In the genomic region with DNA sequence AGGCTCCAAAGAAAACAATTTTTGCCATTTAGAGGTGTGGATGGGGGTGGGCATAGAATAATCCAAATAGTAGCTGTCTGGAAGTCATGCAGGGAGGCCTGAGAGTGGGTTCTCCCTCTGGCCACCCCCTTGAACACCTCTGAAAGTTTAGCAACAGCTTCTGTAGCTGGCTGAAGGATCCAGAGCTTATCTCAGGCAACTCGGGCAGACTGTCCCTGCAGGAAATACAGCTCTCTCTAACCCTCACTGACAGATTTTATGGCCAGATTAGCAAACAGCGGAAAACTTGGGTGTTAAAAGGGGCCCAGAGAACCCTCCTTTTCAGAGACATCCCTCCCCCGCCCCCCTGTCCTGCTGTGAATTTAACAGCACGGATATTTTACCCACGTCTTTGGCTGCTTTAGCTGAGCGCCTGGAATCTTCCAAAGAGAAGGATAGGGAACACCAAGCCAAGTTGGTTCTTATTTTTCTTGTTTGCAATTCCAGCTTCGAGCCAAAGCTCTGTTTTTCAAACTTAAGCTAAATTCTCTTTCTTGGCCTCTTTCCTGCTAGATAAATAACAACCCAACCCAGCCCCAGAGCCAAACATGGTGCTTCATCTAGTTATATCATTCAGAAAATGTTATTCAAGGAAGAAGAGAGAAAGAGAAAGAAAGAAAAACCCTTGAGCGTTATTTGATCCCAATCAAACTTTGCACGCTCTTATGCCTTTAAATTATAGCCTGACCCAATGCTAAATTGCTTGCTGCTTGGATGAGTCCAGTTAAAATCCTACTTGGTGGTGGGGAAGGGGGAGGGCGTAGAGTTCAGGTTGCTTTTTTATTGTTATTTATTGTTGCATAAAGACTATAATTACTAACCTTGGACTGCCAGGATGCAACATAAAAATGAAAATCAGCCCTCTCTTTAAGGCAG, we compare ENCODE assay signal across 1 cellular context.
A peak's percentile ranks its signal among the peaks of the same experiment; 100 is the strongest.
TF ChIP-seq lines count a peak whose summit lies in the region.

No MANE protein-coding gene starts in this region.

TF ChIP-seq in K562, 482 proteins besides CTCF, POLR2A, EP300 and RAD21 (continued from another document and continues in another):
- TF ChIP-seq, protein P1, sequence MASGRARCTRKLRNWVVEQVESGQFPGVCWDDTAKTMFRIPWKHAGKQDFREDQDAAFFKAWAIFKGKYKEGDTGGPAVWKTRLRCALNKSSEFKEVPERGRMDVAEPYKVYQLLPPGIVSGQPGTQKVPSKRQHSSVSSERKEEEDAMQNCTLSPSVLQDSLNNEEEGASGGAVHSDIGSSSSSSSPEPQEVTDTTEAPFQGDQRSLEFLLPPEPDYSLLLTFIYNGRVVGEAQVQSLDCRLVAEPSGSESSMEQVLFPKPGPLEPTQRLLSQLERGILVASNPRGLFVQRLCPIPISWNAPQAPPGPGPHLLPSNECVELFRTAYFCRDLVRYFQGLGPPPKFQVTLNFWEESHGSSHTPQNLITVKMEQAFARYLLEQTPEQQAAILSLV (tag; IDR thresholded peaks at IDR 0.05): no peak
- peak; percentile 89 for TF ChIP-seq GATA2 (CRISPR knock-in tag; IDR thresholded peaks at IDR 0.05)
- TF ChIP-seq ZNF311 (CRISPR knock-in tag; IDR thresholded peaks at IDR 0.05): no peak
- no peak for TF ChIP-seq ZNF696 (CRISPR knock-in tag; conservative IDR thresholded peaks at IDR 0.05)
- TF ChIP-seq, protein P2, sequence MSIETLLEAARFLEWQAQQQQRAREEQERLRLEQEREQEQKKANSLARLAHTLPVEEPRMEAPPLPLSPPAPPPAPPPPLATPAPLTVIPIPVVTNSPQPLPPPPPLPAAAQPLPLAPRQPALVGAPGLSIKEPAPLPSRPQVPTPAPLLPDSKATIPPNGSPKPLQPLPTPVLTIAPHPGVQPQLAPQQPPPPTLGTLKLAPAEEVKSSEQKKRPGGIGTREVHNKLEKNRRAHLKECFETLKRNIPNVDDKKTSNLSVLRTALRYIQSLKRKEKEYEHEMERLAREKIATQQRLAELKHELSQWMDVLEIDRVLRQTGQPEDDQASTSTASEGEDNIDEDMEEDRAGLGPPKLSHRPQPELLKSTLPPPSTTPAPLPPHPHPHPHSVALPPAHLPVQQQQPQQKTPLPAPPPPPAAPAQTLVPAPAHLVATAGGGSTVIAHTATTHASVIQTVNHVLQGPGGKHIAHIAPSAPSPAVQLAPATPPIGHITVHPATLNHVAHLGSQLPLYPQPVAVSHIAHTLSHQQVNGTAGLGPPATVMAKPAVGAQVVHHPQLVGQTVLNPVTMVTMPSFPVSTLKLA (conservative IDR thresholded peaks at IDR 0.05): 0 out of 4 replicates have a peak, but pooled peaks of 1 of the 2 experiments have one; percentile 40
- TF ChIP-seq SNIP1 (IDR thresholded peaks at IDR 0.05; ENCODE audit: low read depth): no peak
- peak; percentile 37 to 88 for TF ChIP-seq MAZ (CRISPR knock-in tag; conservative IDR thresholded peaks at IDR 0.05 in 1 of 2, IDR thresholded peaks at IDR 0.05 in 1 of 2)
- peak; percentile 35; the same call in 1 of the 2 replicates for TF ChIP-seq L3MBTL2 (IDR thresholded peaks at IDR 0.05)
- no peak for TF ChIP-seq ZBTB17 (CRISPR knock-in tag; IDR thresholded peaks at IDR 0.05)
- TF ChIP-seq, protein P3, sequence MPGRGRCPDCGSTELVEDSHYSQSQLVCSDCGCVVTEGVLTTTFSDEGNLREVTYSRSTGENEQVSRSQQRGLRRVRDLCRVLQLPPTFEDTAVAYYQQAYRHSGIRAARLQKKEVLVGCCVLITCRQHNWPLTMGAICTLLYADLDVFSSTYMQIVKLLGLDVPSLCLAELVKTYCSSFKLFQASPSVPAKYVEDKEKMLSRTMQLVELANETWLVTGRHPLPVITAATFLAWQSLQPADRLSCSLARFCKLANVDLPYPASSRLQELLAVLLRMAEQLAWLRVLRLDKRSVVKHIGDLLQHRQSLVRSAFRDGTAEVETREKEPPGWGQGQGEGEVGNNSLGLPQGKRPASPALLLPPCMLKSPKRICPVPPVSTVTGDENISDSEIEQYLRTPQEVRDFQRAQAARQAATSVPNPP (IDR thresholded peaks at IDR 0.05; ENCODE audit: borderline replicate concordance, insufficient read depth, insufficient read length): no peak
- TF ChIP-seq CEBPG (CRISPR knock-in tag; IDR thresholded peaks at IDR 0.05): no peak
- TF ChIP-seq CEBPG (tag; conservative IDR thresholded peaks at IDR 0.05 in 1 of 2, IDR thresholded peaks at IDR 0.05 in 1 of 2): 0 out of 4 replicates have a peak, but pooled peaks of 1 of the 2 experiments have one; percentile 23
- TF ChIP-seq PCBP1 (IDR thresholded peaks at IDR 0.05; ENCODE audit: low read depth, low read length, poor library complexity, severe bottlenecking): no peak
- TF ChIP-seq, protein P4, sequence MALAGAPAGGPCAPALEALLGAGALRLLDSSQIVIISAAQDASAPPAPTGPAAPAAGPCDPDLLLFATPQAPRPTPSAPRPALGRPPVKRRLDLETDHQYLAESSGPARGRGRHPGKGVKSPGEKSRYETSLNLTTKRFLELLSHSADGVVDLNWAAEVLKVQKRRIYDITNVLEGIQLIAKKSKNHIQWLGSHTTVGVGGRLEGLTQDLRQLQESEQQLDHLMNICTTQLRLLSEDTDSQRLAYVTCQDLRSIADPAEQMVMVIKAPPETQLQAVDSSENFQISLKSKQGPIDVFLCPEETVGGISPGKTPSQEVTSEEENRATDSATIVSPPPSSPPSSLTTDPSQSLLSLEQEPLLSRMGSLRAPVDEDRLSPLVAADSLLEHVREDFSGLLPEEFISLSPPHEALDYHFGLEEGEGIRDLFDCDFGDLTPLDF (CRISPR knock-in tag; IDR thresholded peaks at IDR 0.05): no peak
- TF ChIP-seq, protein P5, sequence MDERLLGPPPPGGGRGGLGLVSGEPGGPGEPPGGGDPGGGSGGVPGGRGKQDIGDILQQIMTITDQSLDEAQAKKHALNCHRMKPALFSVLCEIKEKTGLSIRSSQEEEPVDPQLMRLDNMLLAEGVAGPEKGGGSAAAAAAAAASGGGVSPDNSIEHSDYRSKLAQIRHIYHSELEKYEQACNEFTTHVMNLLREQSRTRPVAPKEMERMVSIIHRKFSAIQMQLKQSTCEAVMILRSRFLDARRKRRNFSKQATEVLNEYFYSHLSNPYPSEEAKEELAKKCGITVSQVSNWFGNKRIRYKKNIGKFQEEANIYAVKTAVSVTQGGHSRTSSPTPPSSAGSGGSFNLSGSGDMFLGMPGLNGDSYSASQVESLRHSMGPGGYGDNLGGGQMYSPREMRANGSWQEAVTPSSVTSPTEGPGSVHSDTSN (CRISPR knock-in tag; IDR thresholded peaks at IDR 0.05; ENCODE audit: low read depth): no peak
- TF ChIP-seq, protein P5 (tag; conservative IDR thresholded peaks at IDR 0.05; ENCODE audit: low read depth): peak; percentile 86
- TF ChIP-seq BRD9 (IDR thresholded peaks at IDR 0.05; ENCODE audit: low read depth, partially characterized antibody): no peak
- TF ChIP-seq CHD4 (IDR thresholded peaks at IDR 0.05; ENCODE audit: insufficient read depth, insufficient replicate concordance, low read depth, low read length, poor library complexity, severe bottlenecking): no peak
- TF ChIP-seq ZNF282 (CRISPR knock-in tag; IDR thresholded peaks at IDR 0.05): no peak
- TF ChIP-seq, protein P6, sequence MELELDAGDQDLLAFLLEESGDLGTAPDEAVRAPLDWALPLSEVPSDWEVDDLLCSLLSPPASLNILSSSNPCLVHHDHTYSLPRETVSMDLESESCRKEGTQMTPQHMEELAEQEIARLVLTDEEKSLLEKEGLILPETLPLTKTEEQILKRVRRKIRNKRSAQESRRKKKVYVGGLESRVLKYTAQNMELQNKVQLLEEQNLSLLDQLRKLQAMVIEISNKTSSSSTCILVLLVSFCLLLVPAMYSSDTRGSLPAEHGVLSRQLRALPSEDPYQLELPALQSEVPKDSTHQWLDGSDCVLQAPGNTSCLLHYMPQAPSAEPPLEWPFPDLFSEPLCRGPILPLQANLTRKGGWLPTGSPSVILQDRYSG (tag; conservative IDR thresholded peaks at IDR 0.05; ENCODE audit: low read depth): no peak
- TF ChIP-seq, protein P7, sequence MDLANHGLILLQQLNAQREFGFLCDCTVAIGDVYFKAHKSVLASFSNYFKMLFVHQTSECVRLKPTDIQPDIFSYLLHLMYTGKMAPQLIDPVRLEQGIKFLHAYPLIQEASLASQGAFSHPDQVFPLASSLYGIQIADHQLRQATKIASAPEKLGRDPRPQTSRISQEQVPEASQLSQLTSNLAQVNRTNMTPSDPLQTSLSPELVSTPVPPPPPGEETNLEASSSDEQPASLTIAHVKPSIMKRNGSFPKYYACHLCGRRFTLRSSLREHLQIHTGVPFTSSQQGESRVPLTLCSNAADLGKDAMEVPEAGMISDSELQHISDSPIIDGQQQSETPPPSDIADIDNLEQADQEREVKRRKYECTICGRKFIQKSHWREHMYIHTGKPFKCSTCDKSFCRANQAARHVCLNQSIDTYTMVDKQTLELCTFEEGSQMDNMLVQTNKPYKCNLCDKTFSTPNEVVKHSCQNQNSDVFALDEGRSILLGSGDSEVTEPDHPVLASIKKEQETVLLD (IDR thresholded peaks at IDR 0.05): peak; percentile 58; the same call in 1 of the 2 replicates
- TF ChIP-seq, protein P8, sequence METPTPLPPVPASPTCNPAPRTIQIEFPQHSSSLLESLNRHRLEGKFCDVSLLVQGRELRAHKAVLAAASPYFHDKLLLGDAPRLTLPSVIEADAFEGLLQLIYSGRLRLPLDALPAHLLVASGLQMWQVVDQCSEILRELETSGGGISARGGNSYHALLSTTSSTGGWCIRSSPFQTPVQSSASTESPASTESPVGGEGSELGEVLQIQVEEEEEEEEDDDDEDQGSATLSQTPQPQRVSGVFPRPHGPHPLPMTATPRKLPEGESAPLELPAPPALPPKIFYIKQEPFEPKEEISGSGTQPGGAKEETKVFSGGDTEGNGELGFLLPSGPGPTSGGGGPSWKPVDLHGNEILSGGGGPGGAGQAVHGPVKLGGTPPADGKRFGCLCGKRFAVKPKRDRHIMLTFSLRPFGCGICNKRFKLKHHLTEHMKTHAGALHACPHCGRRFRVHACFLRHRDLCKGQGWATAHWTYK (CRISPR knock-in tag; IDR thresholded peaks at IDR 0.05): 0 out of 2 replicates have a peak, but pooled peaks have one; percentile 6
- TF ChIP-seq ZNF354B (CRISPR knock-in tag; IDR thresholded peaks at IDR 0.05): no peak
- TF ChIP-seq, protein P9, sequence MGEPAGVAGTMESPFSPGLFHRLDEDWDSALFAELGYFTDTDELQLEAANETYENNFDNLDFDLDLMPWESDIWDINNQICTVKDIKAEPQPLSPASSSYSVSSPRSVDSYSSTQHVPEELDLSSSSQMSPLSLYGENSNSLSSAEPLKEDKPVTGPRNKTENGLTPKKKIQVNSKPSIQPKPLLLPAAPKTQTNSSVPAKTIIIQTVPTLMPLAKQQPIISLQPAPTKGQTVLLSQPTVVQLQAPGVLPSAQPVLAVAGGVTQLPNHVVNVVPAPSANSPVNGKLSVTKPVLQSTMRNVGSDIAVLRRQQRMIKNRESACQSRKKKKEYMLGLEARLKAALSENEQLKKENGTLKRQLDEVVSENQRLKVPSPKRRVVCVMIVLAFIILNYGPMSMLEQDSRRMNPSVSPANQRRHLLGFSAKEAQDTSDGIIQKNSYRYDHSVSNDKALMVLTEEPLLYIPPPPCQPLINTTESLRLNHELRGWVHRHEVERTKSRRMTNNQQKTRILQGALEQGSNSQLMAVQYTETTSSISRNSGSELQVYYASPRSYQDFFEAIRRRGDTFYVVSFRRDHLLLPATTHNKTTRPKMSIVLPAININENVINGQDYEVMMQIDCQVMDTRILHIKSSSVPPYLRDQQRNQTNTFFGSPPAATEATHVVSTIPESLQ (CRISPR knock-in tag; IDR thresholded peaks at IDR 0.05): no peak
- TF ChIP-seq HNRNPUL1 (IDR thresholded peaks at IDR 0.05; ENCODE audit: low read length): no peak
- TF ChIP-seq POLR2AphosphoS2 (IDR thresholded peaks at IDR 0.05; ENCODE audit: low read length): no peak
- TF ChIP-seq, protein P10, sequence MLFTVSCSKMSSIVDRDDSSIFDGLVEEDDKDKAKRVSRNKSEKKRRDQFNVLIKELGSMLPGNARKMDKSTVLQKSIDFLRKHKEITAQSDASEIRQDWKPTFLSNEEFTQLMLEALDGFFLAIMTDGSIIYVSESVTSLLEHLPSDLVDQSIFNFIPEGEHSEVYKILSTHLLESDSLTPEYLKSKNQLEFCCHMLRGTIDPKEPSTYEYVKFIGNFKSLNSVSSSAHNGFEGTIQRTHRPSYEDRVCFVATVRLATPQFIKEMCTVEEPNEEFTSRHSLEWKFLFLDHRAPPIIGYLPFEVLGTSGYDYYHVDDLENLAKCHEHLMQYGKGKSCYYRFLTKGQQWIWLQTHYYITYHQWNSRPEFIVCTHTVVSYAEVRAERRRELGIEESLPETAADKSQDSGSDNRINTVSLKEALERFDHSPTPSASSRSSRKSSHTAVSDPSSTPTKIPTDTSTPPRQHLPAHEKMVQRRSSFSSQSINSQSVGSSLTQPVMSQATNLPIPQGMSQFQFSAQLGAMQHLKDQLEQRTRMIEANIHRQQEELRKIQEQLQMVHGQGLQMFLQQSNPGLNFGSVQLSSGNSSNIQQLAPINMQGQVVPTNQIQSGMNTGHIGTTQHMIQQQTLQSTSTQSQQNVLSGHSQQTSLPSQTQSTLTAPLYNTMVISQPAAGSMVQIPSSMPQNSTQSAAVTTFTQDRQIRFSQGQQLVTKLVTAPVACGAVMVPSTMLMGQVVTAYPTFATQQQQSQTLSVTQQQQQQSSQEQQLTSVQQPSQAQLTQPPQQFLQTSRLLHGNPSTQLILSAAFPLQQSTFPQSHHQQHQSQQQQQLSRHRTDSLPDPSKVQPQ (CRISPR knock-in tag; IDR thresholded peaks at IDR 0.05; ENCODE audit: borderline replicate concordance): no peak
- TF ChIP-seq ZNF785 (CRISPR knock-in tag; IDR thresholded peaks at IDR 0.05): no peak
- TF ChIP-seq GTF2A2 (tag; IDR thresholded peaks at IDR 0.05): no peak
- no peak; the same call in 1 of the 2 replicates for TF ChIP-seq NFRKB (IDR thresholded peaks at IDR 0.05; ENCODE audit: low read depth)
- TF ChIP-seq ZFX (CRISPR knock-in tag; IDR thresholded peaks at IDR 0.05): no peak
- TF ChIP-seq, protein P11, sequence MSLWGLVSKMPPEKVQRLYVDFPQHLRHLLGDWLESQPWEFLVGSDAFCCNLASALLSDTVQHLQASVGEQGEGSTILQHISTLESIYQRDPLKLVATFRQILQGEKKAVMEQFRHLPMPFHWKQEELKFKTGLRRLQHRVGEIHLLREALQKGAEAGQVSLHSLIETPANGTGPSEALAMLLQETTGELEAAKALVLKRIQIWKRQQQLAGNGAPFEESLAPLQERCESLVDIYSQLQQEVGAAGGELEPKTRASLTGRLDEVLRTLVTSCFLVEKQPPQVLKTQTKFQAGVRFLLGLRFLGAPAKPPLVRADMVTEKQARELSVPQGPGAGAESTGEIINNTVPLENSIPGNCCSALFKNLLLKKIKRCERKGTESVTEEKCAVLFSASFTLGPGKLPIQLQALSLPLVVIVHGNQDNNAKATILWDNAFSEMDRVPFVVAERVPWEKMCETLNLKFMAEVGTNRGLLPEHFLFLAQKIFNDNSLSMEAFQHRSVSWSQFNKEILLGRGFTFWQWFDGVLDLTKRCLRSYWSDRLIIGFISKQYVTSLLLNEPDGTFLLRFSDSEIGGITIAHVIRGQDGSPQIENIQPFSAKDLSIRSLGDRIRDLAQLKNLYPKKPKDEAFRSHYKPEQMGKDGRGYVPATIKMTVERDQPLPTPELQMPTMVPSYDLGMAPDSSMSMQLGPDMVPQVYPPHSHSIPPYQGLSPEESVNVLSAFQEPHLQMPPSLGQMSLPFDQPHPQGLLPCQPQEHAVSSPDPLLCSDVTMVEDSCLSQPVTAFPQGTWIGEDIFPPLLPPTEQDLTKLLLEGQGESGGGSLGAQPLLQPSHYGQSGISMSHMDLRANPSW (CRISPR knock-in tag; IDR thresholded peaks at IDR 0.05): no peak
- peak; percentile 80; the same call in 1 of the 2 replicates for TF ChIP-seq GATAD2B (IDR thresholded peaks at IDR 0.05; ENCODE audit: borderline replicate concordance)
- TF ChIP-seq SMARCC2 (IDR thresholded peaks at IDR 0.05; ENCODE audit: low read depth): peak; percentile 63
